ENCODE assay signal across 9 cellular contexts in the genomic region with DNA sequence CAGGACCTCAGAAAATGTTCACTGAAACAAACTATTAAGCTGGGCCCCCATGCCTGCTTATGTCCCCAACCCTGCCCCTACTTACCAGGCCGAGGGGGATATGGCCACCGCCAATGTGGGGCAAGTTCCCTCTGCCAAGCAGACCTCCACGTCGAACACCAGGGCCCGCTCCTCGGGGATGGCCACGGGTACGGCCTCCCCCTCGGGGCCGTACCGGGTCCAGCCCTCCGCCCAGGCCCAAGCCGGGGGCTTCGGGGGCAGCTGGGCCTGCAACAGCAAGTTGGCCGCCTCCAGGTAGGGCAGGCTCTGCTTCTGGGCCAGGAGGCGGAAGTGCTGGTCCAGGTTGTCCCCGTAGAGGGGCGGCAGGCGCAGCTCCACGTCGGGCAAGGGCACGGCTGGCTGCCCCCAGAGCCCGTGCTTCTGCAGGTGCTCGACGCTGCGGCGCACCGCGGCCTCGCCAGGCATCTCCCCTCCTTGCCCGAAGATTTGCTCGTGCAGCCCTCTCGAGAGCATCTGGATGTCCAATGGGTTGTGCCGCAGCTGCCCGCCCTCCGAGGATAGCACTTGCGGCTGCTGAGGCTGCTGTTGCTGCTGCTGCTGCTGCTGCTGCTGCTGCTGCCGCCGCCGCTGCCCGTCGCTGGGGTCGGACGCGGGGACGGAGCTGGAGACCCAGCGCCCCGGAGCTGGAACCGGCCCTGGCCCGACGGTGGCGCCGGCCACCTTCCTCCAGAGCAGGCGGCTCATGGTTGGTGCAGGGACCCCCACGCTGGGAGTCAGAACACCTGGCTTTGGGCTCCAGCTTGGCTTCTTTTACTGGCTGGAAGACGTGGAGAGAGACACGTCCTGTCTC. TPM values are rescaled to one million over a fixed set of nuclear protein-coding genes. Genes with fewer than 3 reads are reported as not detected.
DNase-seq lines count a peak whose midpoint lies in the region; ATAC-seq and TF ChIP-seq lines count a peak whose summit lies in the region.
"Had no signal": no experiment of that assay in that cellular context is flagged by ENCODE, and none has a peak within 500 bp of the region (broad histone marks: within the 10 kb centered on the region; RNA-seq: fewer than 3 reads in every experiment).

No MANE protein-coding gene starts in this region.

- H3K27ac Mint-ChIP-seq in stimulated activated naive CD8-positive, alpha-beta T cell treated with anti-CD3 and anti-CD28 coated beads, Interleukin-15, Interleukin-2, amounts not matched to agents 100 ng/mL and 50 ng/mL, for 24 hours = peak overlapping the region; percentile 77
- H3K27ac Mint-ChIP-seq in MCF 10A (ENCODE audit: low read depth, unreplicated experiment) = peak overlapping the region; percentile 68

- intact Hi-C loops in MCF 10A (cut with micrococcal nuclease) = no loop called here
- intact Hi-C loops in aorta (cut with DNase I) = no loop called here

- H3K27ac ChIP-seq in aorta (ENCODE audit: low read depth in 1 of 2, low read length in 2 of 2) = no peak overlapping the region

- no peak for ATAC-seq in stimulated activated naive CD8-positive, alpha-beta T cell treated with anti-CD3 and anti-CD28 coated beads, Interleukin-15, Interleukin-2, amounts not matched to agents 100 U/mL and 50 U/mL, for 24 hours
- ATAC-seq in aorta (ENCODE audit: low FRiP score) (no peak), GM19351 (IDR thresholded peaks at IDR 0.05; ENCODE audit: unreplicated experiment) (no peak)

- H3K4me1 Mint-ChIP-seq in stimulated activated naive CD8-positive, alpha-beta T cell treated with anti-CD3 and anti-CD28 coated beads, Interleukin-15, Interleukin-2, amounts not matched to agents 100 ng/mL and 50 ng/mL, for 24 hours (ENCODE audit: low read depth) = peaks cover 67% of the 10 kb centered on the region
- H3K4me1 Mint-ChIP-seq in MCF 10A (ENCODE audit: insufficient read depth, unreplicated experiment) = peaks cover 22% of the 10 kb centered on the region

- TF ChIP-seq CTCF in MCF 10A (IDR thresholded peaks at IDR 0.05; ENCODE audit: unreplicated experiment) = no peak

- H3K27me3 ChIP-seq in mononuclear cell (ENCODE audit: insufficient read depth, low read length) (no peaks in the 10 kb centered on the region), aorta (ENCODE audit: control insufficient read depth in 1 of 2, insufficient read depth in 2 of 2, low read length in 1 of 2) (no peaks in the 10 kb centered on the region)

- DNase-seq in stimulated activated naive CD8-positive, alpha-beta T cell treated with anti-CD3 and anti-CD28 coated beads, Interleukin-15, Interleukin-2, amounts not matched to agents 100 U/mL and 50 U/mL, for 24 hours = no peak
- DNase-seq in MCF 10A (ENCODE audit: unreplicated experiment) = no peak
- DNase-seq in aorta = peak; percentile 52 to 73
- no peak for DNase-seq in middle frontal gyrus (ENCODE audit: extremely low spot score, low spot score)
- no peak for DNase-seq in NK-92 treated with Interleukin-12 subunit alpha and Interleukin-12 subunit beta, amount 100 ng/mL, for 24 hours (lab: John Stamatoyannopoulos, UW)
- DNase-seq: NCI-H446 had no signal

- peak overlapping the region; percentile 82 for H3K4me3 ChIP-seq in mononuclear cell (ENCODE audit: low read length)
- peak overlapping the region in 1 of 2 donors; percentile 58 for H3K4me3 ChIP-seq in aorta (ENCODE audit: low read length in 2 of 2)

- H3K36me3 Mint-ChIP-seq in stimulated activated naive CD8-positive, alpha-beta T cell treated with anti-CD3 and anti-CD28 coated beads, Interleukin-15, Interleukin-2, amounts not matched to agents 100 ng/mL and 50 ng/mL, for 24 hours (ENCODE audit: low read depth) = peaks cover 53% of the 10 kb centered on the region
- peaks cover 53% of the 10 kb centered on the region for H3K36me3 Mint-ChIP-seq in MCF 10A (ENCODE audit: insufficient read depth, unreplicated experiment)

- H3K4me3 Mint-ChIP-seq in stimulated activated naive CD8-positive, alpha-beta T cell treated with anti-CD3 and anti-CD28 coated beads, Interleukin-15, Interleukin-2, amounts not matched to agents 100 ng/mL and 50 ng/mL, for 24 hours = peak overlapping the region; percentile 88
- peak overlapping the region; percentile 76 for H3K4me3 Mint-ChIP-seq in MCF 10A (ENCODE audit: unreplicated experiment)

- 88 to 89% methylated on average over 51 to 57 of the region's 57 CpGs for WGBS in aorta, 2 donors

- CTCF ChIA-PET in MCF 10A (lab: Yijun Ruan, JAX) = interaction anchor here (0.7 to 1.4 kb wide), 3 partner anchors 12 to 282 kb away, joined by 3 to 4 read pairs (median 3); no protein-coding TSS in a partner anchor

- peaks cover 0 to 12% of the 10 kb centered on the region in 2 donors for H3K36me3 ChIP-seq in aorta (ENCODE audit: control insufficient read depth in 1 of 2, insufficient read depth in 2 of 2, low read length in 1 of 2)

- BruUV-seq in MCF 10A (replicated peaks; lab: Mats Ljungman, UMichigan) = TSS peak; percentile 34

- peaks cover 67% of the 10 kb centered on the region for H3K4me1 ChIP-seq in mononuclear cell (ENCODE audit: insufficient read depth, low read length)
- no peaks in the 10 kb centered on the region for H3K4me1 ChIP-seq in aorta (ENCODE audit: control insufficient read depth in 1 of 2, insufficient read depth in 2 of 2, low read length in 2 of 2)

- POLR2A ChIA-PET in MCF 10A (lab: Yijun Ruan, JAX) = interaction anchor here (0.6 to 1.1 kb wide), 3 partner anchors 23 to 159 kb away, joined by 3 read pairs; no protein-coding TSS in a partner anchor

- peaks cover 4% of the 10 kb centered on the region for H3K27me3 Mint-ChIP-seq in stimulated activated naive CD8-positive, alpha-beta T cell treated with anti-CD3 and anti-CD28 coated beads, Interleukin-15, Interleukin-2, amounts not matched to agents 100 ng/mL and 50 ng/mL, for 24 hours
- no peaks in the 10 kb centered on the region for H3K27me3 Mint-ChIP-seq in MCF 10A (ENCODE audit: insufficient read depth, unreplicated experiment)

- H3K9me3 ChIP-seq in mononuclear cell (ENCODE audit: low read depth, low read length) (no peaks in the 10 kb centered on the region), aorta (ENCODE audit: control insufficient read depth, low read length) (no peaks in the 10 kb centered on the region)

- no peaks in the 10 kb centered on the region for H3K9me3 Mint-ChIP-seq in stimulated activated naive CD8-positive, alpha-beta T cell treated with anti-CD3 and anti-CD28 coated beads, Interleukin-15, Interleukin-2, amounts not matched to agents 100 ng/mL and 50 ng/mL, for 24 hours
- no peaks in the 10 kb centered on the region for H3K9me3 Mint-ChIP-seq in MCF 10A (ENCODE audit: unreplicated experiment)

RNA-seq across cellular contexts. Expression of gene POLG, which starts 1.4 kb away (rescaled TPM):
- total RNA-seq in MCF 10A (2022) = 52.9 and 62.2 TPM in 2 replicates
- 84.7 TPM for total RNA-seq in mononuclear cell
- 10 to 100 TPM; 55.6 to 59.2 TPM for total RNA-seq in aorta
- polyA plus RNA-seq in aorta = 10 to 100 TPM; 18.4 to 61.9 TPM

Comparison
In these comparisons a context has a peak if more than half of its experiments do, and no peak if none do; other contexts are left out.
1. DNase-seq: peak in aorta (2 of 2); none in stimulated activated naive CD8-positive, alpha-beta T cell treated with anti-CD3 and anti-CD28 coated beads, Interleukin-15, Interleukin-2, amounts not matched to agents 100 U/mL and 50 U/mL, for 24 hours (single experiment), MCF 10A (single experiment), middle frontal gyrus (single experiment) and NK-92 treated with Interleukin-12 subunit alpha and Interleukin-12 subunit beta, amount 100 ng/mL, for 24 hours (single experiment).